35 cellular contexts compared by ENCODE assay signal in genomic region chr7:90483236-90483635, GRCh38. TPM values are rescaled to one million over a fixed set of nuclear protein-coding genes. Genes with fewer than 3 reads are reported as not detected.
"Had no signal": no experiment of that assay in that cellular context is flagged by ENCODE, and none has a peak within 500 bp of the region (broad histone marks: within the 10 kb centered on the region; RNA-seq: fewer than 3 reads in every experiment).

No MANE protein-coding gene starts in this region.

- H3K27me3 ChIP-seq: gastrocnemius medialis, pancreas, sigmoid colon, stomach, thyroid gland, upper lobe of right lung had no signal

- H3K4me1 ChIP-seq: gastrocnemius medialis, pancreas, prostate gland, sigmoid colon, upper lobe of right lung had no signal

- H3K9me3 ChIP-seq: gastrocnemius medialis, pancreas, prostate gland, sigmoid colon, stomach, thyroid gland, upper lobe of right lung had no signal

- H3K4me3 ChIP-seq: gastrocnemius medialis, pancreas, prostate gland, sigmoid colon, smooth muscle cell, stomach, thyroid gland, upper lobe of right lung had no signal

- DNase-seq: activated CD4-positive, alpha-beta memory T cell treated with anti-CD3 and anti-CD28 coated beads for 36 hours; activated CD8-positive, alpha-beta memory T cell treated with anti-CD3 and anti-CD28 coated beads, Interleukin-2, amount 50 U/mL, for 4 hours; activated gamma-delta T cell; activated naive CD4-positive, alpha-beta T cell treated with anti-CD3 and anti-CD28 coated beads, Interleukin-2, amount 50 U/mL, for 16 hours; activated T-cell treated with anti-CD3 and anti-CD28 coated beads, Interleukin-2, amount 50 U/mL, for 1 hour; amniotic stem cell; dermis blood vessel endothelial cell; effector CD4-positive, alpha-beta T cell; gastrocnemius medialis; glutamatergic neuron; islet precursor cell; left cardiac atrium; left ventricle myocardium superior; naive B cell; nephron progenitor cell; nucleus accumbens; pancreas; sigmoid colon; stimulated activated CD4-positive, alpha-beta T cell treated with anti-CD3 and anti-CD28 coated beads, Interleukin-15, amount 100 ng/mL, for 24 hours; stimulated activated CD4-positive, alpha-beta T cell treated with anti-CD3 and anti-CD28 coated beads, Interleukin-2, amount 100 ng/mL, for 24 hours; stimulated activated naive B cell treated with anti-CD40 and anti-IgM and Interleukin-4, amounts not matched to agents 10 μg/mL and 1 μg/mL and 100 μg/mL, for 72 hours; stomach; SW 1271; T-helper 9 cell; thyroid gland; upper lobe of right lung; WERI-Rb-1 had no signal

- H3K4me2 ChIP-seq: smooth muscle cell had no signal

- H3K36me3 ChIP-seq: gastrocnemius medialis, pancreas, prostate gland, sigmoid colon, stomach, thyroid gland, upper lobe of right lung, WERI-Rb-1 had no signal

- H3K27ac ChIP-seq: gastrocnemius medialis, pancreas, prostate gland, sigmoid colon, stomach, thyroid gland, upper lobe of right lung, WERI-Rb-1 had no signal

- ATAC-seq: activated CD4-positive, CD25-positive, alpha-beta regulatory T cell treated with anti-CD3 and anti-CD28 coated beads, Interleukin-2, amount 50 U/mL, for 24 hours; gastrocnemius medialis; left cardiac atrium; left ventricle myocardium superior; pancreas; stimulated activated naive B cell treated with anti-CD40 and anti-IgM and Interleukin-4, amounts not matched to agents 10 μg/mL and 1 μg/mL and 100 μg/mL, for 72 hours; upper lobe of right lung had no signal

RNA-seq across cellular contexts. Expression of gene PTTG1IP2, which starts 13.8 kb away (rescaled TPM):
- total RNA-seq: activated CD4-positive, alpha-beta memory T cell treated with anti-CD3 and anti-CD28 coated beads for 36 hours; activated CD4-positive, alpha-beta T cell treated with anti-CD3 and anti-CD28 coated beads, Interleukin-2, amount 10 ng/mL, durations not matched to agents 24 days and 14 days; activated CD8-positive, alpha-beta memory T cell treated with anti-CD3 and anti-CD28 coated beads for 36 hours; activated T-helper 1 cell treated with anti-CD3 and anti-CD28 coated beads, Interleukin-12 subunit alpha, Interleukin-12 subunit beta, Interleukin-2, Interleukin-4 antibody, amounts not matched to agents 30 ng/mL and 10 ng/mL and 1 ng/mL, durations not matched to agents 14 hours and 24 hours and 36 hours; dermis blood vessel endothelial cell; epithelial cell of proximal tubule; gastrocnemius medialis; left cardiac atrium; left ventricle myocardium superior; lung microvascular endothelial cell; pancreas; prostate gland; sigmoid colon; smooth muscle cell; stomach; thyroid gland; upper lobe of right lung had no signal
- polyA plus RNA-seq: pancreas, sigmoid colon, smooth muscle cell, stomach had no signal
